Comparison of ENCODE assay signal across 20 cellular contexts in the genomic region with DNA sequence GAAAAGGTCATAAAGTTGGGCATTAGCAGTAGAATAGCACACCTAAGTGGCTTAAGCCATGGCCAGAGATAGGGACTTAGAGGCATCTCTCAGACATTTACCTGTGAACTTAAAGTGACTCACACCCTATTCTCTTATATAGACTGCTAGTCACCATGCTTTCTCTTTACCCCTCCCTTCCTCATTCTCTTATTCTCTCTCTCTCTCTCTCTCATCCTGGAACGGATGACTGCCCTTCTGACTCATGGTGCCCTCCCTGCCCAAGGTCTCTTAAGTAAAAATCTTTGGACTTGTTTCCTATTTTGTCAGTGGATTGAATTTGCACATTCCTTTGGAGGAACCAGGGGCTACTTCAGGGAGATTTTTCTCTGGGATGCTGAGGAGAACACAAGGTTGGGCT. TPM values are rescaled to one million over a fixed set of nuclear protein-coding genes. Genes with fewer than 3 reads are reported as not detected.
A peak's percentile ranks its signal among the peaks of the same experiment; 100 is the strongest.
DNase-seq lines count a peak whose midpoint lies in the region; ATAC-seq and TF ChIP-seq lines count a peak whose summit lies in the region.
"Had no signal": no experiment of that assay in that cellular context is flagged by ENCODE, and none has a peak within 500 bp of the region (broad histone marks: within the 10 kb centered on the region; RNA-seq: fewer than 3 reads in every experiment).

No MANE protein-coding gene starts in this region.

- TF ChIP-seq CTCF in DND-41 (IDR thresholded peaks at IDR 0.05; ENCODE audit: borderline replicate concordance, extremely low read depth, low read length, poor library complexity, severe bottlenecking) (no peak), RWPE2 (IDR thresholded peaks at IDR 0.05; ENCODE audit: poor library complexity, severe bottlenecking) (no peak), epithelial cell of esophagus (IDR thresholded peaks at IDR 0.05; ENCODE audit: insufficient read depth, low read depth, low read length, missing control alignments) (no peak), thyroid gland (IDR thresholded peaks at IDR 0.05) (no peak), left lung (IDR thresholded peaks at IDR 0.05) (no peak)

- intact Hi-C loops in thyroid gland (cut with DNase I) (no loop called here), left lung (cut with DNase I) (no loop called here)

- no peak for ATAC-seq in DND-41 (ENCODE audit: insufficient read depth, low read depth)
- peak; percentile 38; the same call in 1 of the 3 replicates for ATAC-seq in RWPE2 (ENCODE audit: low read depth)
- no peak for ATAC-seq in left lung
- ATAC-seq: GM23338, HCT116 had no signal

- H3K4me1 ChIP-seq in DND-41 (ENCODE audit: insufficient read depth, low read length): no peaks in the 10 kb centered on the region
- H3K4me1 ChIP-seq in RWPE2 (ENCODE audit: insufficient read depth, poor library complexity, severe bottlenecking): no peaks in the 10 kb centered on the region
- peaks cover 4 to 6% of the 10 kb centered on the region in 2 donors for H3K4me1 ChIP-seq in thyroid gland
- no peaks in the 10 kb centered on the region for H3K4me1 ChIP-seq in left lung
- H3K4me1 ChIP-seq: A549 had no signal

- H3K27ac ChIP-seq in DND-41 (ENCODE audit: low read length): no peak overlapping the region
- no peak overlapping the region for H3K27ac ChIP-seq in RWPE2 (ENCODE audit: poor library complexity, severe bottlenecking)
- H3K27ac ChIP-seq in thyroid gland: peak overlapping the region in 2 of 3 donors; percentile 43 to 45
- no peak overlapping the region for H3K27ac ChIP-seq in left lung
- H3K27ac ChIP-seq: A549 had no signal

- H2AFZ ChIP-seq in DND-41 (ENCODE audit: low read depth, low read length): peak overlapping the region; percentile 26; the same call in 1 of the 2 replicates

- H3K9me3 ChIP-seq in DND-41 (ENCODE audit: insufficient read depth, low read length, severe bottlenecking) (no peaks in the 10 kb centered on the region), RWPE2 (ENCODE audit: severe bottlenecking) (peaks cover 4% of the 10 kb centered on the region), thyroid gland (no peaks in the 10 kb centered on the region), left lung (peaks cover 0 to 9% of the 10 kb centered on the region in 2 donors)
- H3K9me3 ChIP-seq: A549 had no signal

- H3K27me3 ChIP-seq in DND-41 (ENCODE audit: insufficient read depth, low read length, poor library complexity) (no peaks in the 10 kb centered on the region), RWPE2 (ENCODE audit: insufficient read depth, poor library complexity, severe bottlenecking) (no peaks in the 10 kb centered on the region), thyroid gland (no peaks in the 10 kb centered on the region), left lung (no peaks in the 10 kb centered on the region)

- no peak for DNase-seq in DND-41
- DNase-seq in RWPE2 (ENCODE audit: low spot score): no peak
- peak; percentile 41 for DNase-seq in epithelial cell of esophagus (ENCODE audit: low read depth)
- DNase-seq in thyroid gland: peak; percentile 46 to 49
- no peak for DNase-seq in left lung
- no peak for DNase-seq in HuH-7.5 (ENCODE audit: low spot score)
- DNase-seq in NCI-H1694 (lab: John Stamatoyannopoulos, UW): no peak
- DNase-seq: 8988T; ACHN; C1 segment of cervical spinal cord; CD4-positive, alpha-beta memory T cell; COR-L47; DMS153; GF-D8; H9 had no signal

- H3K4me2 ChIP-seq in DND-41 (ENCODE audit: insufficient read depth, low read length): no peak overlapping the region
- H3K4me2 ChIP-seq: A549, GM23338 had no signal

- H3K79me2 ChIP-seq in DND-41 (ENCODE audit: insufficient read depth, low read length): no peaks in the 10 kb centered on the region

- 22 to 29% methylated on average over 1 of the region's 1 CpG for WGBS in thyroid gland, 2 donors

- H3K36me3 ChIP-seq in DND-41 (ENCODE audit: insufficient read depth, low read length) (no peaks in the 10 kb centered on the region), RWPE2 (ENCODE audit: low read depth) (no peaks in the 10 kb centered on the region), thyroid gland (no peaks in the 10 kb centered on the region), left lung (no peaks in the 10 kb centered on the region)

- H3K9ac ChIP-seq in DND-41 (ENCODE audit: low read depth, low read length): no peak overlapping the region

- no peaks in the 10 kb centered on the region for H4K20me1 ChIP-seq in DND-41 (ENCODE audit: insufficient read depth, low read length)

- no peak for TF ChIP-seq POLR2A in thyroid gland (IDR thresholded peaks at IDR 0.05)

- H3K4me3 ChIP-seq in DND-41 (ENCODE audit: low read depth in 1 of 2, low read length in 2 of 2) (no peak overlapping the region), RWPE2 (ENCODE audit: severe bottlenecking) (no peak overlapping the region), epithelial cell of esophagus (ENCODE audit: low read length) (no peak overlapping the region), thyroid gland (replicated peaks in 1 of 3) (no peak overlapping the region), left lung (no peak overlapping the region)
- H3K4me3 ChIP-seq: A549, GM23338 had no signal

RNA-seq across cellular contexts. Expression of a gene that starts 58.8 kb away (rescaled TPM):
- total RNA-seq in thyroid gland (1 to 10 TPM in 3 of 4 donors, under 1 TPM in 1; 0.81 to 2.0 (median 1.6) TPM), left lung (under 1 TPM in 1 of 2 donors, not detected in 1; 0.13 TPM)
- total RNA-seq: CD4-positive, alpha-beta memory T cell; G401; H4 had no signal

Comparison
In these comparisons a context has a peak if more than half of its experiments do, and no peak if none do; other contexts are left out.
1. DNase-seq: peak in epithelial cell of esophagus (single experiment) and thyroid gland (2 of 2); none in DND-41 (single experiment), RWPE2 (single experiment), left lung (0 of 2), HuH-7.5 (single experiment) and NCI-H1694 (single experiment).
2. H3K27ac ChIP-seq: peak in thyroid gland (2 of 3); none in DND-41 (single experiment), RWPE2 (single experiment) and left lung (0 of 2).